Comparison of ENCODE assay signal across 10 cellular contexts in the genomic region with DNA sequence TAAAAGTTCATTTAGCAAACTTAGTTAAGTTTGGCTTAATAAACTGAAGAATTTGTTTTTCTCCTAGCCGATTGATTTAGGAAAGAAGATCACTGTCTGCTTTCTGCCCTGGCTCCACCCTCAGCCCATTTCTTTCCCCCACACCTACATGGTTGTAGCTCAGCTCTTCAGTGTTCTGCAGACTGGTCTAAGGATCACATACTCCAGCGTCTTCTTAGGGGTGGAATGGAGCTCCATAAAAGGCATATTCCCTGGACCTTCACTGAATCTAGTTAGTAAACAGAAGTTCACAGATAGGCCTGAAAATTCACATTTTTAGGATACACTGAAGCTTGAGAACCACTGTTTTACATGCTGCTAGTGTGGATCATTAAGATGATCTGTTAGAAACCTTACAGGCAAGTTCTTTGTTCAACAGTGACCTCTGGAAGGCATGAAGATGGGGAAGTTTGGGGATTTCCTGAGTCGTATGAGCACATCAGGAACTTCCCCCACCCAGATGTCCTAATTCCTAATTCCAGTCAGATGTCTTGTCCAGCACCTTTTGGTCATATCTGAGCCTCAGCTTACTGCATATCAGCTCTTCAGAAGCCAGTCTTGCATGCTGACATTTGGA. TPM values are rescaled to one million over a fixed set of nuclear protein-coding genes. Genes with fewer than 3 reads are reported as not detected.
A peak's percentile ranks its signal among the peaks of the same experiment; 100 is the strongest.
DNase-seq lines count a peak whose midpoint lies in the region; ATAC-seq, FAIRE-seq and TF ChIP-seq lines count a peak whose summit lies in the region.
"Had no signal": no experiment of that assay in that cellular context is flagged by ENCODE, and none has a peak within 500 bp of the region (broad histone marks: within the 10 kb centered on the region; RNA-seq: fewer than 3 reads in every experiment).

No MANE protein-coding gene starts in this region.

- H3K4me3 ChIP-seq in IMR-90 (ENCODE audit: insufficient read depth, low read depth, low read length) (no peak overlapping the region), lower lobe of right lung (no peak overlapping the region)

- no peaks in the 10 kb centered on the region for H3K79me1 ChIP-seq in IMR-90 (ENCODE audit: low read depth in 1 of 2, low read length in 2 of 2)

- no CpG with 5 or more reads among the region's 3 CpGs for WGBS in IMR-90 (ENCODE audit: extremely low coverage in 2 of 2, insufficient read length in 1 of 2), 2 experiments

- H3K9me3 ChIP-seq in IMR-90 (ENCODE audit: control insufficient read depth, insufficient read depth, low read length) (no peaks in the 10 kb centered on the region), lower lobe of right lung (no peaks in the 10 kb centered on the region)

- H3K27ac ChIP-seq in IMR-90 (ENCODE audit: insufficient read depth, low read length) (no peak overlapping the region), lower lobe of right lung (no peak overlapping the region)

- no peak overlapping the region for H4K8ac ChIP-seq in IMR-90 (ENCODE audit: low read depth in 2 of 2, low read length in 2 of 2)

- dilution Hi-C loops in IMR-90 (cut with HindIII; ENCODE audit: low sequenced_read_pairs, unreplicated experiment) = no loop called here

- no peaks in the 10 kb centered on the region for H3K36me3 ChIP-seq in IMR-90 (ENCODE audit: control insufficient read depth, insufficient read depth, low read length)
- no peaks in the 10 kb centered on the region for H3K36me3 ChIP-seq in lower lobe of right lung

- POLR2A ChIA-PET in IMR-90 (lab: Charles Lee; ENCODE audit: unreplicated experiment) = no interaction called here

- ATAC-seq in GM18498 (IDR thresholded peaks at IDR 0.05; ENCODE audit: unreplicated experiment) = peak; percentile 39
- peak; percentile 41 for ATAC-seq in GM21360 (IDR thresholded peaks at IDR 0.05; ENCODE audit: unreplicated experiment)
- no peak for ATAC-seq in IMR-90 (ENCODE audit: low read depth)
- ATAC-seq in lower lobe of right lung = peak; percentile 59 to 62

- no peak overlapping the region for H2BK20ac ChIP-seq in IMR-90 (ENCODE audit: low read depth, low read length)

- TF ChIP-seq RAD21 in IMR-90 (IDR thresholded peaks at IDR 0.05; ENCODE audit: low read length) = no peak

- no peak overlapping the region for H3K9ac ChIP-seq in IMR-90 (ENCODE audit: low read depth, low read length)

- no peak overlapping the region for H3K4ac ChIP-seq in IMR-90 (ENCODE audit: low read depth, low read length)

- no peak overlapping the region for H2BK5ac ChIP-seq in IMR-90 (ENCODE audit: low read depth, low read length, poor library complexity, severe bottlenecking)

- peak overlapping the region; percentile 57; the same call in 1 of the 2 replicates for H4K5ac ChIP-seq in IMR-90 (ENCODE audit: low read depth, low read length)

- no peaks in the 10 kb centered on the region for H3K9me1 ChIP-seq in IMR-90 (ENCODE audit: insufficient read depth, low read length)

- peak; percentile 75 for DNase-seq in IMR-90
- no peak for DNase-seq in lower lobe of right lung
- no peak for DNase-seq in activated CD4-positive, alpha-beta T cell treated with anti-CD3 and anti-CD28 coated beads, Interleukin-2, amount 50 U/mL, for 1 hour
- no peak for DNase-seq in NCI-H446 treated with DMSO at 0.1 percent for 48 hours (lab: John Stamatoyannopoulos, UW)
- DNase-seq in RCC 7860 (ENCODE audit: low spot score) = no peak
- no peak for DNase-seq in NCI-H2081 (lab: John Stamatoyannopoulos, UW)
- DNase-seq: glutamatergic neuron had no signal

- peaks cover 2% of the 10 kb centered on the region for H3K4me1 ChIP-seq in IMR-90 (ENCODE audit: control insufficient read depth, insufficient read depth, low read length)
- H3K4me1 ChIP-seq in lower lobe of right lung = peaks cover 8% of the 10 kb centered on the region

- H3K27me3 ChIP-seq in IMR-90 (ENCODE audit: control insufficient read depth, insufficient read depth, low read length) = peaks cover 5% of the 10 kb centered on the region; the same call in 1 of the 2 replicates
- H3K27me3 ChIP-seq in lower lobe of right lung (ENCODE audit: low read depth) = no peaks in the 10 kb centered on the region

- H2AFZ ChIP-seq in IMR-90 (replicated peaks; ENCODE audit: low read length, poor library complexity) = no peak overlapping the region

- no peak overlapping the region for H3K4me2 ChIP-seq in IMR-90 (ENCODE audit: low read depth, low read length)

- no peak overlapping the region for H3K14ac ChIP-seq in IMR-90 (replicated peaks; ENCODE audit: low read depth, low read length)

- BruUV-seq in IMR-90 (replicated peaks; lab: Mats Ljungman, UMichigan) = no TSS peak

- H3K56ac ChIP-seq in IMR-90 (ENCODE audit: extremely low read depth, insufficient read depth, low read length) = no peak overlapping the region

- peak overlapping the region; percentile 44; the same call in 1 of the 2 replicates for H3K18ac ChIP-seq in IMR-90 (ENCODE audit: low read depth, low read length)

- no peak overlapping the region for H4K91ac ChIP-seq in IMR-90 (ENCODE audit: insufficient read depth, low read depth, low read length)

- no peak overlapping the region for H2AK5ac ChIP-seq in IMR-90 (ENCODE audit: low read depth, low read length)

- TF ChIP-seq CTCF in IMR-90 (conservative IDR thresholded peaks at IDR 0.05; ENCODE audit: low read depth, low read length) (no peak), lower lobe of right lung (IDR thresholded peaks at IDR 0.05) (no peak)

- no peak for FAIRE-seq in RCC 7860 (lab: Jason Lieb, UNC)
- FAIRE-seq: TTC549 had no signal

- no peak overlapping the region for H3K23ac ChIP-seq in IMR-90 (ENCODE audit: low read depth, low read length)

- H4K20me1 ChIP-seq in IMR-90 (ENCODE audit: insufficient read depth, low read length) = no peaks in the 10 kb centered on the region

- CTCF ChIA-PET in IMR-90 (lab: Yijun Ruan, JAX) = no interaction called here

- H2BK15ac ChIP-seq in IMR-90 (ENCODE audit: low read depth, low read length) = no peak overlapping the region

- no peak for TF ChIP-seq POLR2A in IMR-90 (IDR thresholded peaks at IDR 0.05; ENCODE audit: low read depth, low read length)

- intact Hi-C loops in IMR-90 (cut with micrococcal nuclease) (no loop called here), lower lobe of right lung (cut with DNase I) (no loop called here)

- in situ Hi-C loops in IMR-90 (cut with MboI; ENCODE audit: low sequenced_read_pairs) = no loop called here

- no peak overlapping the region for H2BK120ac ChIP-seq in IMR-90 (ENCODE audit: low read depth, low read length)

- no peak overlapping the region for H2AK9ac ChIP-seq in IMR-90 (replicated peaks; ENCODE audit: low read depth, low read length, poor library complexity)

TF ChIP-seq in IMR-90, 13 proteins besides CTCF, POLR2A, EP300 and RAD21:
- TF ChIP-seq MXI1 (IDR thresholded peaks at IDR 0.05; ENCODE audit: borderline replicate concordance, low read depth, low read length) (no peak), MAZ (IDR thresholded peaks at IDR 0.05; ENCODE audit: borderline replicate concordance, low read depth, low read length) (no peak)

RNA-seq across cellular contexts. Expression of gene PIWIL4, which starts 16.8 kb away (rescaled TPM):
- total RNA-seq in IMR-90 (2012; rRNA removed) (0.56 and 0.72 TPM in 2 replicates), lower lobe of right lung (1.9 TPM)
- polyA plus RNA-seq in IMR-90 (2012; rRNA removed) = 1.1 and 1.3 TPM in 2 replicates
- 0.47 and 0.54 TPM in 2 replicates for polyA plus RNA-seq in IMR-90 (2012; cell fraction: cytosol; rRNA removed)
- polyA plus RNA-seq in IMR-90 (2012; cell fraction: nucleus; rRNA removed; ENCODE audit: low replicate concordance) = 1.4 and 6.3 TPM in 2 replicates

RNA-seq across cellular contexts. Expression of gene FUT4, which starts 40.3 kb away (rescaled TPM):
- 2.2 and 3.1 TPM in 2 replicates for total RNA-seq in IMR-90 (2012; rRNA removed)
- 2.4 TPM in 2 replicates for polyA plus RNA-seq in IMR-90 (2012; rRNA removed)
- 1.4 and 2.3 TPM in 2 replicates for polyA plus RNA-seq in IMR-90 (2012; cell fraction: cytosol; rRNA removed)
- 1.7 and 1.9 TPM in 2 replicates for polyA plus RNA-seq in IMR-90 (2012; cell fraction: nucleus; rRNA removed; ENCODE audit: low replicate concordance)
- 7.1 TPM for total RNA-seq in lower lobe of right lung
